ENCODE assay signal across 8 cellular contexts in the genomic region with DNA sequence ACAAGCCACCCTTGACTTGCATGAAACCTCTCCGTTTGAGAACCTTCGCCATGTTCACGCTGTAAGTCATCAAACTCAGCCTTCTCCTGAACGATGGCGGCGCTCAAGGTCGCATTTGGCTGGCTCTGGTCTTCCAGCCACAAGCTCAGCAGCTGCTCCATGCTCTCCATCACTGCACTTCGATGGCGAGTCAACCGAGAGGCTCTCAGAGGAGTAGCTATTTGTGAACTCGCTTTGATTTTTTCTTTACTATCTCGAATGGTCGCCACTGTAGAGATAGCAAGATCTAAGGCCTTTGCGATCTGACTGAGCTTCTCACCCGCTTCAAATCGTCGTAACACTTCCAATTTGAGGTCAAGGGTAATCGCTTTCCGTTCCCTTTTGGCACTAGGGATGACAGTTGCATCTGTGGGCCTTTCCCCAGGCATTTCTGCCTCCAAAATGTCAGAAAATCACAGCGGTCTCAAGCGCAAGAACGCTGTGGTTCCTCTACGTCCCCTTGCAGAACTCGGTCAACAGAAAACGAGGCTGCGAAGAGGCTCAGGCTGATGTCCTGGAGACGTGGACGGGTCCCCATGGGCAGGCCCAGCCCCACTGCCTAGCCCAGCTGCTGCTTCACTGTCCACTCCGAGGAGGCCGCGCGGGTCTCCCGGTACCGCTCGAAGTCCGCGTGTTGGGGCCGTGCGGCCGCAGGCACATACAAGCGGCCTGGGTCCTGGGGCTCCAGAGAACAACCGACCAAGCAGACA. TPM values are rescaled to one million over a fixed set of nuclear protein-coding genes. Genes with fewer than 3 reads are reported as not detected.
DNase-seq lines count a peak whose midpoint lies in the region; ATAC-seq and TF ChIP-seq lines count a peak whose summit lies in the region.

No MANE protein-coding gene starts in this region.

- no peaks in the 10 kb centered on the region for H3K9me3 Mint-ChIP-seq in activated naive CD4-positive, alpha-beta T cell treated with anti-CD3 and anti-CD28 coated beads, Interleukin-2, amount 50 U/mL, for 24 hours

- no peaks in the 10 kb centered on the region for H3K36me3 ChIP-seq in rectal smooth muscle tissue (ENCODE audit: control insufficient read depth, insufficient read depth, low read length)

- H3K4me1 Mint-ChIP-seq in activated naive CD4-positive, alpha-beta T cell treated with anti-CD3 and anti-CD28 coated beads, Interleukin-2, amount 50 U/mL, for 24 hours = peaks cover 30% of the 10 kb centered on the region
- H3K4me1 Mint-ChIP-seq in T-helper 17 cell = peaks cover 17% of the 10 kb centered on the region

- no peaks in the 10 kb centered on the region for H3K27me3 ChIP-seq in rectal smooth muscle tissue (ENCODE audit: control insufficient read depth, insufficient read depth, low read length)

- H3K4me3 ChIP-seq in foreskin fibroblast (ENCODE audit: low read depth in 1 of 2, low read length in 2 of 2) (peak overlapping the region; percentile 75 to 98), rectal smooth muscle tissue (ENCODE audit: low read length) (peak overlapping the region; percentile 95)

- H3K27ac Mint-ChIP-seq in activated naive CD4-positive, alpha-beta T cell treated with anti-CD3 and anti-CD28 coated beads, Interleukin-2, amount 50 U/mL, for 24 hours = peak overlapping the region; percentile 46
- peak overlapping the region; percentile 97 for H3K27ac Mint-ChIP-seq in T-helper 17 cell

- no peaks in the 10 kb centered on the region for H3K27me3 Mint-ChIP-seq in activated naive CD4-positive, alpha-beta T cell treated with anti-CD3 and anti-CD28 coated beads, Interleukin-2, amount 50 U/mL, for 24 hours
- no peaks in the 10 kb centered on the region for H3K27me3 Mint-ChIP-seq in T-helper 17 cell

- H3K9me3 ChIP-seq in T-helper 17 cell (ENCODE audit: control insufficient read depth, low read length, poor library complexity, severe bottlenecking) = no peaks in the 10 kb centered on the region

- peak overlapping the region; percentile 88 for H3K9ac ChIP-seq in rectal smooth muscle tissue (ENCODE audit: low read length)

- H3K4me3 Mint-ChIP-seq in activated naive CD4-positive, alpha-beta T cell treated with anti-CD3 and anti-CD28 coated beads, Interleukin-2, amount 50 U/mL, for 24 hours = peak overlapping the region; percentile 100
- peak overlapping the region; percentile 99 for H3K4me3 Mint-ChIP-seq in T-helper 17 cell

- peaks cover 17% of the 10 kb centered on the region for H3K4me1 ChIP-seq in rectal smooth muscle tissue (ENCODE audit: control insufficient read depth, insufficient read depth, low read length)

- peaks cover 7% of the 10 kb centered on the region for H3K36me3 Mint-ChIP-seq in activated naive CD4-positive, alpha-beta T cell treated with anti-CD3 and anti-CD28 coated beads, Interleukin-2, amount 50 U/mL, for 24 hours
- H3K36me3 Mint-ChIP-seq in T-helper 17 cell (ENCODE audit: low read depth) = no peaks in the 10 kb centered on the region

- DNase-seq in activated naive CD4-positive, alpha-beta T cell (lab: John Stamatoyannopoulos, UW) = no peak
- DNase-seq in T-helper 17 cell = peak in 1 of 3 donors; percentile 23
- DNase-seq in foreskin fibroblast = peak; percentile 6 to 10
- DNase-seq in HUDEP-2 (lab: John Stamatoyannopoulos, UW; ENCODE audit: unreplicated experiment in 76 of 76) = no peak
- DNase-seq in iPS-NIHi11 (ENCODE audit: low spot score) = no peak
- DNase-seq in GM20000 (ENCODE audit: low spot score) = no peak

- H3K27ac ChIP-seq in rectal smooth muscle tissue (ENCODE audit: low read depth, low read length) = peak overlapping the region; percentile 97

- TF ChIP-seq CTCF in foreskin fibroblast (IDR thresholded peaks at IDR 0.05; ENCODE audit: low read depth, low read length) (no peak), GM20000 (IDR thresholded peaks at IDR 0.05; ENCODE audit: extremely low read depth, missing control alignments) (no peak)

- ATAC-seq in T-helper 17 cell = no peak

RNA-seq across cellular contexts. Expression of gene DEF8, which starts 23.1 kb away (rescaled TPM):
- 10 to 100 TPM; 32.5 to 38.3 TPM for total RNA-seq in T-helper 17 cell

RNA-seq across cellular contexts. Expression of gene DBNDD1, which starts 47.6 kb away (rescaled TPM):
- total RNA-seq in T-helper 17 cell = under 1 TPM; 0.47 to 0.92 TPM

RNA-seq across cellular contexts. Expression of gene TUBB3, which starts 48.5 kb away (rescaled TPM):
- under 1 TPM; 0.52 to 0.96 TPM for total RNA-seq in T-helper 17 cell

RNA-seq across cellular contexts. Expression of gene MC1R, which starts 53.0 kb away (rescaled TPM):
- total RNA-seq in T-helper 17 cell = 10 to 100 TPM; 10.1 to 13.8 TPM

Comparison
In these comparisons a context has a peak if more than half of its experiments do, and no peak if none do; other contexts are left out.
1. DNase-seq: peak in foreskin fibroblast (2 of 2); none in activated naive CD4-positive, alpha-beta T cell (0 of 4), HUDEP-2 (0 of 76), iPS-NIHi11 (single experiment) and GM20000 (single experiment).